8 cellular contexts compared by ENCODE assay signal in genomic region chr11:106021967-106022794, GRCh38. TPM values are rescaled to one million over a fixed set of nuclear protein-coding genes. Genes with fewer than 3 reads are reported as not detected.
A peak's percentile ranks its signal among the peaks of the same experiment; 100 is the strongest.
DNase-seq lines count a peak whose midpoint lies in the region; ATAC-seq, FAIRE-seq and TF ChIP-seq lines count a peak whose summit lies in the region.

MSANTD4 (minus strand) TSS chr11:106022240; CDS start chr11:106010917, 11,323 bp downstream.

- H3K4me3 ChIP-seq in choroid plexus epithelial cell (ENCODE audit: low read depth, low read length) (peak within 1 kb of the TSS; percentile 93), kidney (ENCODE audit: low read length in 2 of 2) (peak within 1 kb of the TSS; percentile 86 to 93)

- TF ChIP-seq CTCF in AG09319 (IDR thresholded peaks at IDR 0.05; ENCODE audit: low read depth, low read length): no peak
- TF ChIP-seq CTCF in choroid plexus epithelial cell (conservative IDR thresholded peaks at IDR 0.05; ENCODE audit: low read depth, low read length): no peak
- TF ChIP-seq CTCF in kidney (IDR thresholded peaks at IDR 0.05; ENCODE audit: borderline replicate concordance, extremely low read depth, insufficient read depth): no peak

- H3K36me3 ChIP-seq in kidney (ENCODE audit: control insufficient read depth in 1 of 2, insufficient read depth in 2 of 2, low read length in 2 of 2): no peaks in the 10 kb centered on the region

- peaks cover 0 to 8% of the 10 kb centered on the region in 2 donors for H3K4me1 ChIP-seq in kidney (ENCODE audit: control insufficient read depth in 1 of 2, insufficient read depth in 1 of 2, low read depth in 1 of 2, low read length in 2 of 2)

- FAIRE-seq in kidney (lab: Jason Lieb, UNC): peak; percentile 93

- intact Hi-C loops in kidney (cut with DNase I): no loop called here

- DNase-seq in AG09319 (ENCODE audit: extremely low read depth, low read depth) (peak; percentile 98), NCI-H510A treated with DMSO at 0.1 percent for 48 hours (lab: John Stamatoyannopoulos, UW) (peak; percentile 98), choroid plexus epithelial cell (ENCODE audit: low read depth) (peak; percentile 100), kidney (peak; percentile 99)
- DNase-seq in activated CD4-positive, alpha-beta T cell treated with anti-CD3 and anti-CD28 coated beads for 24 hours (ENCODE audit: low read depth in 2 of 2): peak; percentile 91 to 95
- DNase-seq in stimulated activated CD4-positive, alpha-beta T cell treated with anti-CD3 and anti-CD28 coated beads, Interleukin-15, amount 100 ng/mL, for 24 hours: peak; percentile 97

- H3K9me3 ChIP-seq in kidney (ENCODE audit: control insufficient read depth in 1 of 2, low read length in 2 of 2): no peaks in the 10 kb centered on the region

- H3K27ac ChIP-seq in kidney (ENCODE audit: low read depth in 2 of 2, low read length in 2 of 2): peak within 1 kb of the TSS; percentile 52 to 77

- peak within 1 kb of the TSS in 1 of 2 donors; percentile 70 for H3K9ac ChIP-seq in kidney (ENCODE audit: low read length in 2 of 2)

- ATAC-seq in GM19043 (IDR thresholded peaks at IDR 0.05; ENCODE audit: low read depth, unreplicated experiment): peak; percentile 95
- peak; percentile 98 for ATAC-seq in HG03378 (IDR thresholded peaks at IDR 0.05; ENCODE audit: unreplicated experiment)

RNA-seq across cellular contexts. Expression of gene MSANTD4, which starts in this region (rescaled TPM):
- total RNA-seq in kidney: 18.0 TPM
- polyA plus RNA-seq in kidney (ENCODE audit: insufficient read depth, low read depth, low replicate concordance): 10.0 TPM

Comparison
In these comparisons a context has a peak if more than half of its experiments do, and no peak if none do; other contexts are left out.
1. Peak in every context shown above with its lines: DNase-seq, ATAC-seq, H3K4me3 ChIP-seq and H3K27ac ChIP-seq.